ENCODE assay signal across 8 cellular contexts in genomic region chr4:10006236-10006603, GRCh38. TPM values are rescaled to one million over a fixed set of nuclear protein-coding genes. Genes with fewer than 3 reads are reported as not detected.
DNase-seq lines count a peak whose midpoint lies in the region; ATAC-seq and TF ChIP-seq lines count a peak whose summit lies in the region.

No MANE protein-coding gene starts in this region.

- H2AK5ac ChIP-seq in trophoblast cell (ENCODE audit: low read length) = peak overlapping the region; percentile 38

- H3K4me1 ChIP-seq in trophoblast cell (ENCODE audit: control insufficient read depth in 1 of 2, insufficient read depth in 2 of 2, low read length in 2 of 2) = peaks cover 9 to 12% of the 10 kb centered on the region in 2 experiments

- H3K79me1 ChIP-seq in trophoblast cell (ENCODE audit: low read length) = peaks cover 5% of the 10 kb centered on the region

- no peak overlapping the region for H3K18ac ChIP-seq in trophoblast cell (ENCODE audit: low read length)

- DNase-seq in NCI-H69 (lab: John Stamatoyannopoulos, UW) (peak; percentile 84), trophoblast cell (peak; percentile 17 to 55), GM20000 (ENCODE audit: low spot score) (no peak), NCI-H187 (lab: John Stamatoyannopoulos, UW) (no peak)
- no peak for DNase-seq in stimulated activated naive CD4-positive, alpha-beta T cell treated with Interleukin-2 at 50 U/mL for 16 hours (lab: John Stamatoyannopoulos, UW)

- no peak overlapping the region for H3K4me3 ChIP-seq in trophoblast cell (ENCODE audit: low read depth, low read length)

- H4K91ac ChIP-seq in trophoblast cell (ENCODE audit: low read depth, low read length) = no peak overlapping the region

- TF ChIP-seq CTCF in C4-2B (conservative IDR thresholded peaks at IDR 0.05) (no peak), GM20000 (IDR thresholded peaks at IDR 0.05; ENCODE audit: extremely low read depth, missing control alignments) (no peak)

- H3K9ac ChIP-seq in trophoblast cell (ENCODE audit: low read length) = no peak overlapping the region

- peak overlapping the region; percentile 13 for H4K8ac ChIP-seq in trophoblast cell (ENCODE audit: low read depth, low read length)

- no peak overlapping the region for H3K14ac ChIP-seq in trophoblast cell (ENCODE audit: low read length)

- H3K23ac ChIP-seq in trophoblast cell (ENCODE audit: low read length) = no peak overlapping the region

- H3K4ac ChIP-seq in trophoblast cell (ENCODE audit: low read depth, low read length) = no peak overlapping the region

- H4K12ac ChIP-seq in trophoblast cell (ENCODE audit: low read depth, low read length) = no peak overlapping the region

- no peaks in the 10 kb centered on the region for H3K36me3 ChIP-seq in trophoblast cell (ENCODE audit: control insufficient read depth in 1 of 2, insufficient read depth in 2 of 2, low read length in 2 of 2)

- H2BK120ac ChIP-seq in trophoblast cell (ENCODE audit: insufficient read depth, low read length, poor library complexity) = no peak overlapping the region

- peaks cover 1% of the 10 kb centered on the region for H3K9me3 ChIP-seq in trophoblast cell (ENCODE audit: insufficient read depth, low read depth, low read length)

- no peak overlapping the region for H2BK5ac ChIP-seq in trophoblast cell (ENCODE audit: low read depth, low read length, poor library complexity)

- no peak overlapping the region for H3K4me2 ChIP-seq in trophoblast cell (ENCODE audit: low read length)

- H3K27ac ChIP-seq in C4-2B (peak overlapping the region; percentile 95), trophoblast cell (ENCODE audit: low read depth, low read length) (peak overlapping the region; percentile 24)

- ATAC-seq in GM21786 (IDR thresholded peaks at IDR 0.05; ENCODE audit: unreplicated experiment) (peak; percentile 34), esophagus mucosa (peak; percentile 90)

- no peak overlapping the region for H2BK12ac ChIP-seq in trophoblast cell (ENCODE audit: low read length)

- no peak overlapping the region for H2AFZ ChIP-seq in trophoblast cell (ENCODE audit: insufficient read depth, low read length, poor library complexity)

- H3K27me3 ChIP-seq in trophoblast cell (ENCODE audit: insufficient read depth, low read length) = no peaks in the 10 kb centered on the region

- no peaks in the 10 kb centered on the region for H3K79me2 ChIP-seq in trophoblast cell (ENCODE audit: control insufficient read depth, insufficient read depth, low read length, poor library complexity)

- no CpG with 5 or more reads among the region's 6 CpGs for WGBS in trophoblast cell (ENCODE audit: extremely low coverage, insufficient coverage, insufficient read length)

RNA-seq across cellular contexts. Expression of gene SLC2A9, which starts 15.1 kb away (rescaled TPM):
- total RNA-seq in esophagus mucosa = 21.5 TPM
- polyA plus RNA-seq in trophoblast cell (2013) = 0.82 and 1.1 TPM in 2 replicates

Comparison
In these comparisons a context has a peak if more than half of its experiments do, and no peak if none do; other contexts are left out.
1. DNase-seq: peak in NCI-H69 (single experiment) and trophoblast cell (2 of 2); none in stimulated activated naive CD4-positive, alpha-beta T cell treated with Interleukin-2 at 50 U/mL for 16 hours (single experiment), GM20000 (single experiment) and NCI-H187 (0 of 2).